In genomic region chr19:44718441-44719261, GRCh38 we compare ENCODE assay signal across 10 cellular contexts. TPM values are rescaled to one million over a fixed set of nuclear protein-coding genes. Genes with fewer than 3 reads are reported as not detected.
DNase-seq lines count a peak whose midpoint lies in the region; ATAC-seq, FAIRE-seq and TF ChIP-seq lines count a peak whose summit lies in the region.
"Had no signal": no experiment of that assay in that cellular context is flagged by ENCODE, and none has a peak within 500 bp of the region (broad histone marks: within the 10 kb centered on the region; RNA-seq: fewer than 3 reads in every experiment).

No MANE protein-coding gene starts in this region.

- TF ChIP-seq POLR2A in A549 (IDR thresholded peaks at IDR 0.05; ENCODE audit: low read length), result peak; percentile 42; the same call in 1 of the 2 replicates

- H3K9me3 Mint-ChIP-seq in endodermal cell, result peaks cover 14% of the 10 kb centered on the region

- POLR2A ChIA-PET in A549 (lab: Yijun Ruan, JAX), result interaction anchor here (0.7 to 1.5 kb wide), 11 partner anchors 10 to 1115 kb away, joined by 3 to 6 read pairs (median 5); partner anchors contain the start of gene BCAM

- peak overlapping the region; percentile 91 for H3K27ac Mint-ChIP-seq in endodermal cell

- peaks cover 19% of the 10 kb centered on the region for H3K9me3 ChIP-seq in A549
- peaks cover 13% of the 10 kb centered on the region for H3K9me3 ChIP-seq in endodermal cell (ENCODE audit: control insufficient read depth, low read length)
- peaks cover 6% of the 10 kb centered on the region for H3K9me3 ChIP-seq in mesodermal cell (ENCODE audit: control insufficient read depth, low read length)

- CTCF ChIA-PET in A549 (lab: Yijun Ruan, JAX), result interaction anchor here (0.6 to 42.5 kb wide), 15 partner anchors 10 to 623 kb away, joined by 3 to 1899 read pairs (median 4); partner anchors contain the start of genes BCL3, CBLC and CEACAM16

- peak; percentile 58 to 79; a peak in 3 of 5 replicates for TF ChIP-seq EP300 in A549 (IDR thresholded peaks at IDR 0.05)

- H3K4me1 ChIP-seq in A549 (peaks cover 67% of the 10 kb centered on the region), endodermal cell (ENCODE audit: control insufficient read depth, insufficient read depth, low read length) (peaks cover 5% of the 10 kb centered on the region), mesodermal cell (ENCODE audit: control insufficient read depth, insufficient read depth, low read length, poor library complexity, severe bottlenecking) (peaks cover 18% of the 10 kb centered on the region)

- H3K27me3 ChIP-seq in endodermal cell (ENCODE audit: control insufficient read depth, insufficient read depth, low read length, poor library complexity, severe bottlenecking), result no peaks in the 10 kb centered on the region

- peak overlapping the region; percentile 89 for H3K4me2 ChIP-seq in A549

- H3K4me1 Mint-ChIP-seq in endodermal cell, result peaks cover 6% of the 10 kb centered on the region

- ATAC-seq in A549 (peak; percentile 76 to 77), GM21717 (IDR thresholded peaks at IDR 0.05; ENCODE audit: unreplicated experiment) (no peak), GM21526 (IDR thresholded peaks at IDR 0.05; ENCODE audit: low FRiP score, unreplicated experiment) (no peak), HG03460 (IDR thresholded peaks at IDR 0.05; ENCODE audit: unreplicated experiment) (no peak)

- no peak overlapping the region for H3K4me3 Mint-ChIP-seq in endodermal cell

- 4% methylated on average over 9 of the region's 11 CpGs for WGBS in A549 (ENCODE audit: missing lambda C conversion rate)
- WGBS in endodermal cell (ENCODE audit: insufficient coverage in 1 of 2, insufficient read length in 1 of 2), 2 experiments, result 43 to 58% methylated on average over 7 to 11 of the region's 11 CpGs
- 32 to 40% methylated on average over 4 to 5 of the region's 11 CpGs for WGBS in mesodermal cell (ENCODE audit: insufficient coverage in 2 of 2), 2 experiments

- H3K4me3 ChIP-seq in A549 (peak overlapping the region; percentile 33), endodermal cell (ENCODE audit: low read length) (no peak overlapping the region), mesodermal cell (ENCODE audit: extremely low read depth, insufficient read depth, low read length, poor library complexity, severe bottlenecking) (peak overlapping the region; percentile 21)

- H3K9ac ChIP-seq in endodermal cell (ENCODE audit: extremely low read depth, low read length, poor library complexity, severe bottlenecking), result peak overlapping the region; percentile 35

- peak; percentile 90 to 95 for DNase-seq in A549 (ENCODE audit: low read depth in 1 of 2, low spot score in 1 of 2)
- DNase-seq in LoVo (ENCODE audit: low spot score), result peak; percentile 41
- peak; percentile 91 for DNase-seq in endodermal cell
- no peak for DNase-seq in SIG-M5 treated with dmso at 0.1 percent for 504 hours (lab: John Stamatoyannopoulos, UW; ENCODE audit: unreplicated experiment)

- H3K27me3 Mint-ChIP-seq in endodermal cell (ENCODE audit: insufficient read depth), result peaks cover 2% of the 10 kb centered on the region

- TF ChIP-seq CTCF in A549 (IDR thresholded peaks at IDR 0.05) (no peak), endodermal cell (conservative IDR thresholded peaks at IDR 0.05) (no peak)

- H3K36me3 ChIP-seq in endodermal cell (ENCODE audit: control insufficient read depth, insufficient read depth, low read length), result no peaks in the 10 kb centered on the region
- no peaks in the 10 kb centered on the region for H3K36me3 ChIP-seq in mesodermal cell (ENCODE audit: control insufficient read depth, insufficient read depth, low read length)

- H3K27ac ChIP-seq in A549, result peak overlapping the region; percentile 93 to 97
- H3K27ac ChIP-seq in endodermal cell (ENCODE audit: low read depth, low read length), result peak overlapping the region; percentile 66
- peak overlapping the region; percentile 91 for H3K27ac ChIP-seq in mesodermal cell (ENCODE audit: low read depth, low read length, severe bottlenecking)

- TF ChIP-seq RAD21 in A549 (conservative IDR thresholded peaks at IDR 0.05 in 1 of 2, IDR thresholded peaks at IDR 0.05 in 1 of 2), result peak; percentile 37 to 44; a peak in 3 of 5 replicates

- H3K36me3 Mint-ChIP-seq in endodermal cell (ENCODE audit: low read depth), result no peaks in the 10 kb centered on the region

- FAIRE-seq in A549 (lab: Jason Lieb, UNC), result peak; percentile 61
- FAIRE-seq: islet of Langerhans had no signal

TF ChIP-seq in A549, 52 proteins besides CTCF, POLR2A, EP300 and RAD21 (continues in another document):
- TF ChIP-seq HDAC2 (IDR thresholded peaks at IDR 0.05) (no peak), HOXA7 (CRISPR knock-in tag; IDR thresholded peaks at IDR 0.05) (no peak), CBX2 (IDR thresholded peaks at IDR 0.05; ENCODE audit: borderline replicate concordance, low read depth) (no peak), ZC3H11A (IDR thresholded peaks at IDR 0.05) (no peak), ZNF302 (CRISPR knock-in tag; IDR thresholded peaks at IDR 0.05) (no peak), TP53 (CRISPR knock-in tag; IDR thresholded peaks at IDR 0.05) (no peak), RARB (CRISPR knock-in tag; IDR thresholded peaks at IDR 0.05) (no peak; the same call in 1 of the 2 replicates), BHLHE40 (IDR thresholded peaks at IDR 0.05; ENCODE audit: low read depth, low read length) (no peak), POLR2AphosphoS2 (conservative IDR thresholded peaks at IDR 0.05; ENCODE audit: low read length) (no peak), NFE2L2 (conservative IDR thresholded peaks at IDR 0.05; ENCODE audit: low read length) (no peak), FOXS1 (CRISPR knock-in tag; IDR thresholded peaks at IDR 0.05) (no peak), JUNB (IDR thresholded peaks at IDR 0.05) (peak; percentile 42; the same call in 1 of the 2 replicates), HMGXB4 (CRISPR knock-in tag; IDR thresholded peaks at IDR 0.05; ENCODE audit: borderline replicate concordance) (no peak)
- TF ChIP-seq, protein P1, sequence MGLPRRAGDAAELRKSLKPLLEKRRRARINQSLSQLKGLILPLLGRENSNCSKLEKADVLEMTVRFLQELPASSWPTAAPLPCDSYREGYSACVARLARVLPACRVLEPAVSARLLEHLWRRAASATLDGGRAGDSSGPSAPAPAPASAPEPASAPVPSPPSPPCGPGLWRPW (IDR thresholded peaks at IDR 0.05), result no peak

RNA-seq across cellular contexts. Expression of gene CEACAM16, which starts 19.7 kb away (rescaled TPM):
- polyA plus RNA-seq in A549 (2011; rRNA removed), result not detected in 2 replicates
- 0.03 TPM in 1 of 2 replicates, not detected in the other for polyA plus RNA-seq in A549 (2012; cell fraction: cytosol; rRNA removed)
- polyA plus RNA-seq in A549 (2012; cell fraction: nucleus; rRNA removed), result 0.34 and 0.50 TPM in 2 replicates
- polyA plus RNA-seq in A549 (2017; fragmentation: RNase III; extraction: RNeasy Plus Mini Kit Qiagen cat#74134 plus additional on column Dnase treatment), result 0.08 to 0.11 TPM in 2 of 3 replicates, not detected in the other
- 0.34 and 0.58 TPM in 2 replicates for polyA minus RNA-seq in A549 (2011; rRNA and poly(A)+ RNA removed)
- total RNA-seq in endodermal cell, result not detected
- not detected for polyA plus RNA-seq in endodermal cell (2013, experiment 1 of 2)
- not detected for polyA plus RNA-seq in endodermal cell (2013, experiment 2 of 2)
- not detected for polyA plus RNA-seq in mesodermal cell (2013, experiment 1 of 2)
- polyA plus RNA-seq in mesodermal cell (2013, experiment 2 of 2), result not detected
- total RNA-seq: SK-MEL-5 had no signal

RNA-seq across cellular contexts. Expression of gene BCL3, which starts 29.9 kb away (rescaled TPM):
- polyA plus RNA-seq in A549 (2011; rRNA removed), result 22.6 and 25.3 TPM in 2 replicates
- 103 and 138 TPM in 2 replicates for polyA plus RNA-seq in A549 (2012; cell fraction: cytosol; rRNA removed)
- 302 and 387 TPM in 2 replicates for polyA plus RNA-seq in A549 (2012; cell fraction: nucleus; rRNA removed)
- 49.6 to 80.7 TPM (median 72.1 TPM) in 3 replicates for polyA plus RNA-seq in A549 (2017; fragmentation: RNase III; extraction: RNeasy Plus Mini Kit Qiagen cat#74134 plus additional on column Dnase treatment)
- polyA minus RNA-seq in A549 (2011; rRNA and poly(A)+ RNA removed), result 27.4 and 33.8 TPM in 2 replicates
- total RNA-seq in endodermal cell, result 1 to 10 TPM; 1.8 to 6.2 TPM
- polyA plus RNA-seq in endodermal cell (2013, experiment 1 of 2), result 2.0 TPM
- 3.0 TPM for polyA plus RNA-seq in endodermal cell (2013, experiment 2 of 2)
- polyA plus RNA-seq in mesodermal cell (2013, experiment 1 of 2), result 11.8 TPM
- 10.7 TPM for polyA plus RNA-seq in mesodermal cell (2013, experiment 2 of 2)

RNA-seq across cellular contexts. Expression of gene CEACAM19, which starts 47.4 kb away (rescaled TPM):
- polyA plus RNA-seq in A549 (2011; rRNA removed) (8.2 and 13.7 TPM in 2 replicates), A549 (2017; fragmentation: RNase III; extraction: RNeasy Plus Mini Kit Qiagen cat#74134 plus additional on column Dnase treatment) (7.2 to 10.3 TPM (median 9.7 TPM) in 3 replicates)
- polyA plus RNA-seq in A549 (2012; cell fraction: cytosol; rRNA removed), result 10.0 and 12.3 TPM in 2 replicates
- polyA plus RNA-seq in A549 (2012; cell fraction: nucleus; rRNA removed), result 75.3 and 87.9 TPM in 2 replicates
- 13.7 and 14.9 TPM in 2 replicates for polyA minus RNA-seq in A549 (2011; rRNA and poly(A)+ RNA removed)
- 1 to 10 TPM; 2.2 to 2.8 TPM for total RNA-seq in endodermal cell
- 2.3 TPM for polyA plus RNA-seq in endodermal cell (2013, experiment 1 of 2)
- 2.2 TPM for polyA plus RNA-seq in endodermal cell (2013, experiment 2 of 2)
- 2.1 TPM for polyA plus RNA-seq in mesodermal cell (2013, experiment 1 of 2)
- 2.0 TPM for polyA plus RNA-seq in mesodermal cell (2013, experiment 2 of 2)

RNA-seq across cellular contexts. Expression of gene CBLC, which starts 59.0 kb away (rescaled TPM):
- polyA plus RNA-seq in A549 (2011; rRNA removed), result not detected in 2 replicates
- 0.09 and 0.16 TPM in 2 replicates for polyA plus RNA-seq in A549 (2012; cell fraction: cytosol; rRNA removed)
- 0.16 and 0.21 TPM in 2 replicates for polyA plus RNA-seq in A549 (2012; cell fraction: nucleus; rRNA removed)
- polyA plus RNA-seq in A549 (2017; fragmentation: RNase III; extraction: RNeasy Plus Mini Kit Qiagen cat#74134 plus additional on column Dnase treatment), result not detected in 3 replicates
- polyA minus RNA-seq in A549 (2011; rRNA and poly(A)+ RNA removed), result 0.29 TPM in 1 of 2 replicates, not detected in the other
- 10 to 100 TPM in 1 of 2 donors, 1 to 10 TPM in 1; 6.6 to 15.5 TPM for total RNA-seq in endodermal cell
- 1.9 TPM for polyA plus RNA-seq in endodermal cell (2013, experiment 1 of 2)
- polyA plus RNA-seq in endodermal cell (2013, experiment 2 of 2), result 0.83 TPM
- not detected for polyA plus RNA-seq in mesodermal cell (2013, experiment 1 of 2)
- not detected for polyA plus RNA-seq in mesodermal cell (2013, experiment 2 of 2)
- total RNA-seq: SK-MEL-5 had no signal

Comparison
In these comparisons a context has a peak if more than half of its experiments do, and no peak if none do; other contexts are left out.
1. ATAC-seq: peak in A549 (2 of 2); none in GM21717 (single experiment), GM21526 (single experiment) and HG03460 (single experiment).
2. Peak in every context shown above with its lines, with median percentiles within 50 percentile points of each other: H3K27ac ChIP-seq.